ENCODE assay signal across 16 cellular contexts in the genomic region with DNA sequence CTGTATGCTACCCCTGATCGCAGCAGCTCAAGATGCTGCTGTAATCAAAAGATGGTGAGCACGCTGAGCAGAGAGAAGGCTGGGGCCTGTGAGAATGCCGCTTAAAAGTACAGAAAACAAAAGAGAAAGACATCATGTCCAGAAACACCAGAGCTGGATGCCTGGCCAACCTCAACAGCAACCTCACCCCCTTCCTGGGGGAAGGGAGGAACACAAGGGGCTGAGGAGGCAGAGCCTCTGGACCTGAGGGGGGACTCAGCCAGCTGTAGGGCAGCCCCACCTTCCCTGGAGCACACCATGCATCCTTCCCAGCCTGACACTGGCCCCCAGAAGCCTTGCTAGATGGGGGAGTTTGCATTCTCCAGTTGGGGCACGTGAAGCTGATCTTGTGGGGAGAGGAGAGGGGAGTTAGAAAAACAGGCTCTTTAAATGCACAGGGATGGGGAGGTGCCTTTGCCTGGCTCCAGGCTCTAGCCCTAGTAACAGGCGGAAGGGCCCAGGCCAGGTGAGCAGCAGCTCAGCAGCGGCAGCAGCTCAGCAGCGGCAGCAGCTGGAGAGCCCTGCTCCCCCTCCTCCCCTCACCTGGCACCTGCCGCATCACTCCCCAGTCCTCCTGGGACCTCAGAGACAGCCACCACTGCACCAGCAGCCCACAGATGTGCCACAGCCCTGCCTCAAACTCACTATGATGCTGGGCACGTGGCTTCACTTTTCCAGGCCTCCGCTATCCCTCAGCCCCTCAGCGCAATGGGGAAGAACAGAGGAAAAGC.
DNase-seq lines count a peak whose midpoint lies in the region; ATAC-seq and TF ChIP-seq lines count a peak whose summit lies in the region.
"Had no signal": no experiment of that assay in that cellular context is flagged by ENCODE, and none has a peak within 500 bp of the region (broad histone marks: within the 10 kb centered on the region; RNA-seq: fewer than 3 reads in every experiment).

No MANE protein-coding gene starts in this region.

- H3K27me3 ChIP-seq in esophagus squamous epithelium (no peaks in the 10 kb centered on the region), stomach smooth muscle (ENCODE audit: control insufficient read depth in 1 of 2, insufficient read depth in 2 of 2, low read length in 2 of 2) (no peaks in the 10 kb centered on the region)

- no peaks in the 10 kb centered on the region for H3K9me3 Mint-ChIP-seq in HFFc6
- no peaks in the 10 kb centered on the region for H3K9me3 Mint-ChIP-seq in activated T-cell treated with anti-CD3 and anti-CD28 coated beads, Interleukin-2, amount 50 U/mL, for 4 hours
- no peaks in the 10 kb centered on the region for H3K9me3 Mint-ChIP-seq in stimulated activated memory B cell treated with anti-CD40 and anti-IgM and Interleukin-4, amounts not matched to agents 10 μg/mL and 1 μg/mL and 100 μg/mL, for 72 hours
- no peaks in the 10 kb centered on the region for H3K9me3 Mint-ChIP-seq in stimulated activated naive CD8-positive, alpha-beta T cell treated with anti-CD3 and anti-CD28 coated beads, Interleukin-15, amount 100 ng/mL, for 72 hours
- H3K9me3 Mint-ChIP-seq: activated B cell treated with CpG ODN at 0.5 μM for 24 hours had no signal

- H3K4me3 ChIP-seq in esophagus squamous epithelium, result no peak overlapping the region
- H3K4me3 ChIP-seq in stomach smooth muscle (ENCODE audit: low read length in 2 of 2), result peak overlapping the region in 1 of 2 donors; percentile 52

- peak overlapping the region; percentile 53; the same call in 1 of the 2 replicates for H3K4me3 Mint-ChIP-seq in HFFc6
- H3K4me3 Mint-ChIP-seq in activated T-cell treated with anti-CD3 and anti-CD28 coated beads, Interleukin-2, amount 50 U/mL, for 4 hours, result no peak overlapping the region
- no peak overlapping the region for H3K4me3 Mint-ChIP-seq in stimulated activated memory B cell treated with anti-CD40 and anti-IgM and Interleukin-4, amounts not matched to agents 10 μg/mL and 1 μg/mL and 100 μg/mL, for 72 hours
- no peak overlapping the region for H3K4me3 Mint-ChIP-seq in stimulated activated naive CD8-positive, alpha-beta T cell treated with anti-CD3 and anti-CD28 coated beads, Interleukin-15, amount 100 ng/mL, for 72 hours
- H3K4me3 Mint-ChIP-seq: activated B cell treated with CpG ODN at 0.5 μM for 24 hours had no signal

- TF ChIP-seq CTCF in HFFc6 (IDR thresholded peaks at IDR 0.05), result no peak
- TF ChIP-seq CTCF in esophagus squamous epithelium (IDR thresholded peaks at IDR 0.05), result no peak

- no peak for TF ChIP-seq POLR2A in esophagus squamous epithelium (IDR thresholded peaks at IDR 0.05)

- intact Hi-C loops in esophagus squamous epithelium (cut with DNase I), result no loop called here

- peak overlapping the region; percentile 32 to 81 (median 70) for H3K27ac ChIP-seq in esophagus squamous epithelium
- H3K27ac ChIP-seq in stomach smooth muscle (ENCODE audit: low read length), result peak overlapping the region; percentile 66
- H3K27ac ChIP-seq: C4-2B had no signal

- peak overlapping the region; percentile 83 for H3K27ac Mint-ChIP-seq in HFFc6
- no peak overlapping the region for H3K27ac Mint-ChIP-seq in stimulated activated memory B cell treated with anti-CD40 and anti-IgM and Interleukin-4, amounts not matched to agents 10 μg/mL and 1 μg/mL and 100 μg/mL, for 72 hours
- no peak overlapping the region for H3K27ac Mint-ChIP-seq in stimulated activated naive CD8-positive, alpha-beta T cell treated with anti-CD3 and anti-CD28 coated beads, Interleukin-15, amount 100 ng/mL, for 72 hours
- H3K27ac Mint-ChIP-seq: activated B cell treated with CpG ODN at 0.5 μM for 24 hours had no signal

- peaks cover 88% of the 10 kb centered on the region for H3K4me1 Mint-ChIP-seq in HFFc6 (ENCODE audit: low read depth)
- H3K4me1 Mint-ChIP-seq in activated T-cell treated with anti-CD3 and anti-CD28 coated beads, Interleukin-2, amount 50 U/mL, for 4 hours (ENCODE audit: low read depth), result no peaks in the 10 kb centered on the region
- peaks cover 14% of the 10 kb centered on the region for H3K4me1 Mint-ChIP-seq in stimulated activated memory B cell treated with anti-CD40 and anti-IgM and Interleukin-4, amounts not matched to agents 10 μg/mL and 1 μg/mL and 100 μg/mL, for 72 hours
- no peaks in the 10 kb centered on the region for H3K4me1 Mint-ChIP-seq in stimulated activated naive CD8-positive, alpha-beta T cell treated with anti-CD3 and anti-CD28 coated beads, Interleukin-15, amount 100 ng/mL, for 72 hours
- H3K4me1 Mint-ChIP-seq: activated B cell treated with CpG ODN at 0.5 μM for 24 hours had no signal

- peaks cover 39 to 98% (median 83%) of the 10 kb centered on the region in 3 donors for H3K4me1 ChIP-seq in esophagus squamous epithelium
- peaks cover 85% of the 10 kb centered on the region for H3K4me1 ChIP-seq in stomach smooth muscle (ENCODE audit: control insufficient read depth, insufficient read depth, low read length)

- DNase-seq in HFFc6 (no peak), NCI-H2196 treated with DMSO at 0.1 percent for 48 hours (lab: John Stamatoyannopoulos, UW; ENCODE audit: unreplicated experiment) (peak; percentile 34), esophagus squamous epithelium (lab: John Stamatoyannopoulos, UW) (no peak)
- no peak for DNase-seq in activated T-cell treated with anti-CD3 and anti-CD28 coated beads, Interleukin-2, amount 50 U/mL, for 4 hours
- no peak for DNase-seq in stimulated activated naive CD8-positive, alpha-beta T cell treated with anti-CD3 and anti-CD28 coated beads, Interleukin-15, amount 100 ng/mL, for 72 hours
- DNase-seq: activated B cell treated with CpG ODN at 0.5 μM for 24 hours; activated T-cell treated with anti-CD3 and anti-CD28 coated beads for 4 hours; amniotic stem cell; dermis blood vessel endothelial cell; GDM1; stimulated activated CD4-positive, alpha-beta T cell treated with anti-CD3 and anti-CD28 coated beads, Interleukin-4, amount 100 ng/mL, for 4 hours; stimulated activated naive CD8-positive, alpha-beta T cell treated with anti-CD3 and anti-CD28 coated beads, Interleukin-15, Interleukin-2, amounts not matched to agents 100 U/mL and 50 U/mL, for 24 hours had no signal

- H3K27me3 Mint-ChIP-seq in HFFc6 (ENCODE audit: insufficient read depth), result peaks cover 11% of the 10 kb centered on the region
- no peaks in the 10 kb centered on the region for H3K27me3 Mint-ChIP-seq in activated T-cell treated with anti-CD3 and anti-CD28 coated beads, Interleukin-2, amount 50 U/mL, for 4 hours (ENCODE audit: low read depth)
- H3K27me3 Mint-ChIP-seq in stimulated activated memory B cell treated with anti-CD40 and anti-IgM and Interleukin-4, amounts not matched to agents 10 μg/mL and 1 μg/mL and 100 μg/mL, for 72 hours, result no peaks in the 10 kb centered on the region
- peaks cover 5% of the 10 kb centered on the region for H3K27me3 Mint-ChIP-seq in stimulated activated naive CD8-positive, alpha-beta T cell treated with anti-CD3 and anti-CD28 coated beads, Interleukin-15, amount 100 ng/mL, for 72 hours
- H3K27me3 Mint-ChIP-seq: activated B cell treated with CpG ODN at 0.5 μM for 24 hours had no signal

- no peak overlapping the region for H3K9ac ChIP-seq in stomach smooth muscle (ENCODE audit: low read length in 2 of 2)

- H3K9me3 ChIP-seq in esophagus squamous epithelium, result no peaks in the 10 kb centered on the region
- H3K9me3 ChIP-seq in stomach smooth muscle (ENCODE audit: control insufficient read depth in 2 of 2, low read length in 2 of 2), result no peaks in the 10 kb centered on the region

- 87 to 93% methylated on average over 7 to 9 of the region's 11 CpGs for WGBS in esophagus squamous epithelium, 2 donors

- no peak for ATAC-seq in activated T-cell treated with anti-CD3 and anti-CD28 coated beads, Interleukin-2, amount 50 U/mL, for 4 hours
- no peak for ATAC-seq in stimulated activated memory B cell treated with anti-CD40 and anti-IgM and Interleukin-4, amounts not matched to agents 10 μg/mL and 1 μg/mL and 100 μg/mL, for 72 hours
- ATAC-seq in HG03175 (IDR thresholded peaks at IDR 0.05; ENCODE audit: unreplicated experiment), result no peak
- no peak for ATAC-seq in stimulated activated naive CD8-positive, alpha-beta T cell treated with anti-CD3 and anti-CD28 coated beads, Interleukin-15, amount 100 ng/mL, for 72 hours
- ATAC-seq: stimulated activated naive CD8-positive, alpha-beta T cell treated with anti-CD3 and anti-CD28 coated beads, Interleukin-15, Interleukin-2, amounts not matched to agents 100 U/mL and 50 U/mL, for 24 hours had no signal

- H3K36me3 Mint-ChIP-seq in HFFc6 (ENCODE audit: low read depth), result peaks cover 33% of the 10 kb centered on the region
- no peaks in the 10 kb centered on the region for H3K36me3 Mint-ChIP-seq in activated T-cell treated with anti-CD3 and anti-CD28 coated beads, Interleukin-2, amount 50 U/mL, for 4 hours (ENCODE audit: insufficient read depth)
- peaks cover 22% of the 10 kb centered on the region for H3K36me3 Mint-ChIP-seq in stimulated activated memory B cell treated with anti-CD40 and anti-IgM and Interleukin-4, amounts not matched to agents 10 μg/mL and 1 μg/mL and 100 μg/mL, for 72 hours

- H3K36me3 ChIP-seq in esophagus squamous epithelium, result peaks cover 0 to 53% (median 0%) of the 10 kb centered on the region in 3 donors
- H3K36me3 ChIP-seq in stomach smooth muscle (ENCODE audit: control insufficient read depth in 2 of 2, insufficient read depth in 2 of 2, low read length in 2 of 2), result peaks cover 6 to 16% of the 10 kb centered on the region in 2 donors
